In genomic region chr16:21499046-21499445, GRCh38 we compare ENCODE assay signal across 7 cellular contexts.
DNase-seq lines count a peak whose midpoint lies in the region; ATAC-seq and TF ChIP-seq lines count a peak whose summit lies in the region.
"Not testable (repeated sequence)": the region's sequence is repeated elsewhere in the genome, so short reads cannot be mapped to it uniquely, and the experiment has no call there.

No MANE protein-coding gene starts in this region.

- H3K27me3 ChIP-seq in DND-41 (ENCODE audit: insufficient read depth, low read length, poor library complexity); OCI-LY1 (ENCODE audit: insufficient read depth, low read length): not testable (repeated sequence)

- peaks cover 37% of the 10 kb centered on the region for H3K79me2 ChIP-seq in DND-41 (ENCODE audit: insufficient read depth, low read length)
- not testable (repeated sequence) for H3K79me2 ChIP-seq in OCI-LY1 (ENCODE audit: insufficient read depth, low read length)

- H3K36me3 ChIP-seq in DND-41 (ENCODE audit: insufficient read depth, low read length); OCI-LY1 (ENCODE audit: insufficient read depth, low read length): not testable (repeated sequence)

- not testable (repeated sequence) for H3K4me3 ChIP-seq in DND-41 (ENCODE audit: low read depth in 1 of 2, low read length in 2 of 2)
- H3K4me3 ChIP-seq in OCI-LY1 (ENCODE audit: low read depth, low read length, poor library complexity, severe bottlenecking) = peak overlapping the region; percentile 48

- H3K9me3 Mint-ChIP-seq in activated CD4-positive, alpha-beta memory T cell treated with anti-CD3 and anti-CD28 coated beads for 36 hours = not testable (repeated sequence)

- H3K9me3 ChIP-seq in DND-41 (ENCODE audit: insufficient read depth, low read length, severe bottlenecking); OCI-LY1 (ENCODE audit: low read length): not testable (repeated sequence)

- not testable (repeated sequence) for H3K27me3 Mint-ChIP-seq in activated CD4-positive, alpha-beta memory T cell treated with anti-CD3 and anti-CD28 coated beads for 36 hours

- not testable (repeated sequence) for H3K4me2 ChIP-seq in DND-41 (ENCODE audit: insufficient read depth, low read length)
- peak overlapping the region; percentile 59 for H3K4me2 ChIP-seq in OCI-LY1 (ENCODE audit: low read length)

- H3K4me1 ChIP-seq in DND-41 (ENCODE audit: insufficient read depth, low read length) = peaks cover 16% of the 10 kb centered on the region
- peaks cover 16% of the 10 kb centered on the region for H3K4me1 ChIP-seq in OCI-LY1 (ENCODE audit: insufficient read depth, low read length, severe bottlenecking)

- ATAC-seq in DND-41 (ENCODE audit: insufficient read depth, low read depth); left ventricle myocardium superior; stimulated activated naive CD8-positive, alpha-beta T cell treated with anti-CD3 and anti-CD28 coated beads, Interleukin-15, Interleukin-2, amounts not matched to agents 100 U/mL and 50 U/mL, for 24 hours: not testable (repeated sequence)

- H3F3A ChIP-seq in OCI-LY1 (ENCODE audit: insufficient read depth, low read length) = not testable (repeated sequence)

- H3K9ac ChIP-seq in DND-41 (ENCODE audit: low read depth, low read length); OCI-LY1 (ENCODE audit: low read length): not testable (repeated sequence)

- not testable (repeated sequence) for H3K27ac Mint-ChIP-seq in activated CD4-positive, alpha-beta memory T cell treated with anti-CD3 and anti-CD28 coated beads for 36 hours

- H3K36me3 Mint-ChIP-seq in activated CD4-positive, alpha-beta memory T cell treated with anti-CD3 and anti-CD28 coated beads for 36 hours = not testable (repeated sequence)

- CTCF ChIA-PET in activated CD4-positive, alpha-beta memory T cell treated with anti-CD3 and anti-CD28 coated beads for 36 hours (lab: Charles Lee) = not testable (repeated sequence)

- POLR2A ChIA-PET in activated CD4-positive, alpha-beta memory T cell treated with anti-CD3 and anti-CD28 coated beads for 36 hours (lab: Charles Lee) = not testable (repeated sequence)

- H3K9me2 ChIP-seq in OCI-LY1 (ENCODE audit: low read depth, low read length) = not testable (repeated sequence)

- DNase-seq in DND-41 = not testable (repeated sequence)
- peak; percentile 8 for DNase-seq in activated CD4-positive, alpha-beta memory T cell treated with anti-CD3 and anti-CD28 coated beads for 36 hours
- DNase-seq in activated T-cell treated with anti-CD3 and anti-CD28 coated beads, Interleukin-2, amount 50 U/mL, for 48 hours = peak; percentile 20 to 21
- DNase-seq in left ventricle myocardium superior (peak; percentile 25), posterior vena cava (ENCODE audit: low spot score) (peak; percentile 68)
- peak; percentile 0 for DNase-seq in stimulated activated naive CD8-positive, alpha-beta T cell treated with anti-CD3 and anti-CD28 coated beads, Interleukin-15, Interleukin-2, amounts not matched to agents 100 U/mL and 50 U/mL, for 24 hours

- intact Hi-C loops in activated CD4-positive, alpha-beta memory T cell treated with anti-CD3 and anti-CD28 coated beads for 36 hours (cut with micrococcal nuclease); left ventricle myocardium superior (cut with micrococcal nuclease); posterior vena cava (cut with DNase I): not testable (repeated sequence)

- not testable (repeated sequence) for H2AFZ ChIP-seq in DND-41 (ENCODE audit: low read depth, low read length); OCI-LY1 (ENCODE audit: low read length)

- H3K27ac ChIP-seq in DND-41 (ENCODE audit: low read length) (peak overlapping the region; percentile 72; the same call in 1 of the 2 replicates), OCI-LY1 (ENCODE audit: low read depth, low read length, poor library complexity, severe bottlenecking) (peak overlapping the region; percentile 86)

- not testable (repeated sequence) for H3K4me3 Mint-ChIP-seq in activated CD4-positive, alpha-beta memory T cell treated with anti-CD3 and anti-CD28 coated beads for 36 hours

- peaks cover 14% of the 10 kb centered on the region; the same call in 1 of the 2 replicates for H4K20me1 ChIP-seq in DND-41 (ENCODE audit: insufficient read depth, low read length)
- not testable (repeated sequence) for H4K20me1 ChIP-seq in OCI-LY1 (ENCODE audit: insufficient read depth, low read length)

- H3K4me1 Mint-ChIP-seq in activated CD4-positive, alpha-beta memory T cell treated with anti-CD3 and anti-CD28 coated beads for 36 hours (ENCODE audit: low read depth) = not testable (repeated sequence)

- not testable (repeated sequence) for TF ChIP-seq CTCF in DND-41 (IDR thresholded peaks at IDR 0.05; ENCODE audit: borderline replicate concordance, extremely low read depth, low read length, poor library complexity, severe bottlenecking); OCI-LY1 (IDR thresholded peaks at IDR 0.05; ENCODE audit: low read length)
